Comparison of ENCODE assay signal across 14 cellular contexts in genomic region chr2:69583434-69583833, GRCh38.
DNase-seq lines count a peak whose midpoint lies in the region; ATAC-seq and TF ChIP-seq lines count a peak whose summit lies in the region.
"Had no signal": no experiment of that assay in that cellular context is flagged by ENCODE, and none has a peak within 500 bp of the region (broad histone marks: within the 10 kb centered on the region; RNA-seq: fewer than 3 reads in every experiment).

No MANE protein-coding gene starts in this region.

- peaks cover 29% of the 10 kb centered on the region for H3K36me3 Mint-ChIP-seq in CD8-positive, alpha-beta T cell
- peaks cover 5% of the 10 kb centered on the region for H3K36me3 Mint-ChIP-seq in activated naive CD8-positive, alpha-beta T cell

- peaks cover 36 to 85% (median 61%) of the 10 kb centered on the region in 10 experiments for H3K4me1 ChIP-seq in BLaER1 treated with 17β-estradiol and CSF1 and Interleukin-3, amounts not matched to agents 10 nM and 100 nM
- peaks cover 88% of the 10 kb centered on the region for H3K4me1 ChIP-seq in CD8-positive, alpha-beta T cell (ENCODE audit: insufficient read depth, low read length)
- H3K4me1 ChIP-seq in mucosa of rectum (ENCODE audit: control insufficient read depth in 2 of 2, insufficient read depth in 2 of 2, low read length in 2 of 2) (peaks cover 5 to 15% of the 10 kb centered on the region in 2 donors), spleen (peaks cover 0 to 96% (median 37%) of the 10 kb centered on the region in 6 donors), ovary (ENCODE audit: insufficient read depth) (peaks cover 8% of the 10 kb centered on the region)

- POLR2A ChIA-PET in CD8-positive, alpha-beta T cell (lab: Charles Lee): interaction anchor here (0.9 to 3.0 kb wide), 6 partner anchors 9 to 61 kb away, joined by 3 to 9 read pairs (median 4); partner anchors contain the start of gene AAK1

- no peaks in the 10 kb centered on the region for H3K9me3 Mint-ChIP-seq in CD8-positive, alpha-beta T cell
- H3K9me3 Mint-ChIP-seq in activated naive CD8-positive, alpha-beta T cell (ENCODE audit: low read depth): no peaks in the 10 kb centered on the region

- TF ChIP-seq POLR2A in spleen (IDR thresholded peaks at IDR 0.05) (no peak), ovary (IDR thresholded peaks at IDR 0.05) (no peak)

- 34 to 70% (median 53%) methylated on average over 3 of the region's 3 CpGs for WGBS in spleen, 5 donors
- WGBS in ovary, 3 donors: 92 to 99% (median 96%) methylated on average over 3 of the region's 3 CpGs

- peak overlapping the region; percentile 82 for H3K27ac Mint-ChIP-seq in CD8-positive, alpha-beta T cell
- H3K27ac Mint-ChIP-seq in activated naive CD8-positive, alpha-beta T cell: peak overlapping the region; percentile 81

- peak overlapping the region; percentile 44 for H3K4me3 Mint-ChIP-seq in CD8-positive, alpha-beta T cell
- peak overlapping the region; percentile 64 for H3K4me3 Mint-ChIP-seq in activated naive CD8-positive, alpha-beta T cell

- no peaks in the 10 kb centered on the region for H3K27me3 ChIP-seq in BLaER1 treated with 17β-estradiol and CSF1 and Interleukin-3, amounts not matched to agents 10 nM and 100 nM
- no peaks in the 10 kb centered on the region for H3K27me3 ChIP-seq in CD8-positive, alpha-beta T cell (ENCODE audit: insufficient read depth, low read length)
- H3K27me3 ChIP-seq in mucosa of rectum (ENCODE audit: control insufficient read depth in 2 of 2, insufficient read depth in 2 of 2, low read length in 2 of 2): no peaks in the 10 kb centered on the region
- no peaks in the 10 kb centered on the region for H3K27me3 ChIP-seq in spleen (replicated peaks in 1 of 7)
- no peaks in the 10 kb centered on the region for H3K27me3 ChIP-seq in ovary
- H3K27me3 ChIP-seq: gastroesophageal sphincter, suprapubic skin had no signal

- H3K9ac ChIP-seq in BLaER1 treated with 17β-estradiol and CSF1 and Interleukin-3, amounts not matched to agents 10 nM and 100 nM: peak overlapping the region in 5 of 11 experiments; percentile 37 to 64 (median 58); a peak in 3 of 22 replicates
- no peak overlapping the region for H3K9ac ChIP-seq in mucosa of rectum (ENCODE audit: low read depth in 1 of 2, low read length in 2 of 2)

- CTCF ChIA-PET in CD8-positive, alpha-beta T cell (lab: Charles Lee): interaction anchor here (0.8 to 6.5 kb wide), 9 partner anchors 9 to 233 kb away, joined by 3 to 45 read pairs (median 4); no protein-coding TSS in a partner anchor

- peaks cover 83% of the 10 kb centered on the region for H3K4me1 Mint-ChIP-seq in CD8-positive, alpha-beta T cell (ENCODE audit: low read depth)
- peaks cover 85% of the 10 kb centered on the region for H3K4me1 Mint-ChIP-seq in activated naive CD8-positive, alpha-beta T cell (ENCODE audit: low read depth)

- peak in 1 of 7 experiments; percentile 23 for DNase-seq in CD8-positive, alpha-beta T cell
- no peak for DNase-seq in spleen
- no peak for DNase-seq in ovary
- DNase-seq: midbrain; NCI-H748 treated with DMSO at 0.1 percent for 48 hours; stimulated activated CD4-positive, alpha-beta T cell treated with anti-CD3 and anti-CD28 coated beads, Interleukin-15, amount 100 ng/mL, for 24 hours; WERI-Rb-1 had no signal

- H3K4me2 ChIP-seq in BLaER1 treated with 17β-estradiol and CSF1 and Interleukin-3, amounts not matched to agents 10 nM and 100 nM: peak overlapping the region; percentile 71 to 96 (median 79)

- peaks cover 0 to 7% (median 0%) of the 10 kb centered on the region in 11 experiments; a peak in 1 of 22 replicates for H3K9me3 ChIP-seq in BLaER1 treated with 17β-estradiol and CSF1 and Interleukin-3, amounts not matched to agents 10 nM and 100 nM (replicated peaks in 1 of 11)
- no peaks in the 10 kb centered on the region for H3K9me3 ChIP-seq in CD8-positive, alpha-beta T cell (ENCODE audit: low read length)
- H3K9me3 ChIP-seq in mucosa of rectum (ENCODE audit: control insufficient read depth in 2 of 2, low read length in 2 of 2) (no peaks in the 10 kb centered on the region), spleen (no peaks in the 10 kb centered on the region), ovary (no peaks in the 10 kb centered on the region)
- H3K9me3 ChIP-seq: gastroesophageal sphincter, suprapubic skin had no signal

- no peak for ATAC-seq in CD8-positive, alpha-beta T cell
- ATAC-seq in HG02623 (IDR thresholded peaks at IDR 0.05; ENCODE audit: unreplicated experiment) (no peak), HG02840 (IDR thresholded peaks at IDR 0.05; ENCODE audit: low FRiP score, unreplicated experiment) (no peak)
- ATAC-seq: gastroesophageal sphincter had no signal

- H4K20me1 ChIP-seq in BLaER1 treated with 17β-estradiol and CSF1 and Interleukin-3, amounts not matched to agents 10 nM and 100 nM: peaks cover 0 to 98% (median 0%) of the 10 kb centered on the region in 11 experiments; a peak in 10 of 22 replicates

- no peak for TF ChIP-seq CTCF in CD8-positive, alpha-beta T cell (IDR thresholded peaks at IDR 0.05)
- TF ChIP-seq CTCF in spleen (IDR thresholded peaks at IDR 0.05 in 8 of 11, conservative IDR thresholded peaks at IDR 0.05 in 3 of 11) (no peak), ovary (IDR thresholded peaks at IDR 0.05) (no peak)

- peaks cover 0 to 22% (median 16%) of the 10 kb centered on the region in 11 experiments; a peak in 8 of 22 replicates for H3K36me3 ChIP-seq in BLaER1 treated with 17β-estradiol and CSF1 and Interleukin-3, amounts not matched to agents 10 nM and 100 nM
- no peaks in the 10 kb centered on the region for H3K36me3 ChIP-seq in CD8-positive, alpha-beta T cell (ENCODE audit: insufficient read depth, low read length)
- H3K36me3 ChIP-seq in mucosa of rectum (ENCODE audit: control insufficient read depth in 2 of 2, insufficient read depth in 2 of 2, low read length in 2 of 2) (no peaks in the 10 kb centered on the region), spleen (no peaks in the 10 kb centered on the region), ovary (no peaks in the 10 kb centered on the region)
- H3K36me3 ChIP-seq: gastroesophageal sphincter, suprapubic skin, WERI-Rb-1 had no signal

- peak overlapping the region in 10 of 11 experiments; percentile 56 to 71 (median 64); a peak in 18 of 22 replicates for H3K27ac ChIP-seq in BLaER1 treated with 17β-estradiol and CSF1 and Interleukin-3, amounts not matched to agents 10 nM and 100 nM
- H3K27ac ChIP-seq in CD8-positive, alpha-beta T cell (ENCODE audit: low read depth, low read length): no peak overlapping the region
- H3K27ac ChIP-seq in mucosa of rectum (ENCODE audit: low read depth in 2 of 2, low read length in 2 of 2) (peak overlapping the region; percentile 5 to 49), spleen (peak overlapping the region in 4 of 8 donors; percentile 52 to 71 (median 58)), ovary (no peak overlapping the region)
- H3K27ac ChIP-seq: gastroesophageal sphincter, suprapubic skin, WERI-Rb-1 had no signal

- intact Hi-C loops in CD8-positive, alpha-beta T cell (cut with DNase I, micrococcal nuclease): loop anchor here in 1 of 2 experiments (2.0 to 5.0 kb wide), 2 partner anchors 19 to 34 kb away; no protein-coding TSS in a partner anchor
- intact Hi-C loops in spleen (cut with DNase I; ENCODE audit: low total_unique reads): no loop called here
- intact Hi-C loops in ovary (cut with DNase I): no loop called here

- no peak for TF ChIP-seq EP300 in ovary (IDR thresholded peaks at IDR 0.05)

- peak overlapping the region in 4 of 10 experiments; percentile 10 to 54 (median 36); a peak in 2 of 20 replicates for H3K4me3 ChIP-seq in BLaER1 treated with 17β-estradiol and CSF1 and Interleukin-3, amounts not matched to agents 10 nM and 100 nM
- H3K4me3 ChIP-seq in CD8-positive, alpha-beta T cell (ENCODE audit: low read depth, low read length): no peak overlapping the region
- H3K4me3 ChIP-seq in mucosa of rectum (ENCODE audit: low read length in 2 of 2): no peak overlapping the region
- no peak overlapping the region for H3K4me3 ChIP-seq in spleen
- H3K4me3 ChIP-seq in ovary: no peak overlapping the region
- H3K4me3 ChIP-seq: gastroesophageal sphincter, suprapubic skin had no signal

- H3K27me3 Mint-ChIP-seq in CD8-positive, alpha-beta T cell (ENCODE audit: low read depth): no peaks in the 10 kb centered on the region
- no peaks in the 10 kb centered on the region for H3K27me3 Mint-ChIP-seq in activated naive CD8-positive, alpha-beta T cell

Comparison
In these comparisons a context has a peak if more than half of its experiments do, and no peak if none do; other contexts are left out.
1. H3K27ac ChIP-seq: peak in BLaER1 treated with 17β-estradiol and CSF1 and Interleukin-3, amounts not matched to agents 10 nM and 100 nM (10 of 11) and mucosa of rectum (2 of 2); none in CD8-positive, alpha-beta T cell (single experiment) and ovary (0 of 2).